ENCODE assay signal across 26 cellular contexts in the genomic region with DNA sequence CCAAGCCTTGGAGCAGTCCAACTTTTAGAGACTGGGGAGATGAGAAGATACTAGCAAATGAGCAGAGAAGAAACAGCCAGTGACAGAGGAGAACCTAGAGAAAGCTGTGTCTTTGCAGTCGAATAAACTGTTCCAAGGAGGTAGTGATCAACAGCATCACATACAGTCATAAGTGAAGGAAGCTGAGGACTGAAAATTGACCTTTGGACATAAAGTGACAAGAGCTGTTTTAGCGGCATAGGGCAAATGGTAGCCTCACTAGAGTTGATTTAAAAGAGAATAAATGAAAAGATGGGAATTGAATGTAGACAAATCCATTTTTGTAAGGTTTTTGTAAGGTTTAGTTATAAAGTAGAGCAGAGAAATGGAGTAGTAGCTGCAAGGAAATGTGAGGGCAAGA.
"Had no signal": no experiment of that assay in that cellular context is flagged by ENCODE, and none has a peak within 500 bp of the region (broad histone marks: within the 10 kb centered on the region; RNA-seq: fewer than 3 reads in every experiment).

No MANE protein-coding gene starts in this region.

- FAIRE-seq: endometrium, endothelial cell of umbilical vein had no signal

- DNase-seq: activated B cell treated with CpG ODN at 0.5 μM for 24 hours; activated CD4-positive, alpha-beta memory T cell treated with anti-CD3 and anti-CD28 coated beads for 36 hours; activated CD4-positive, alpha-beta T cell treated with anti-CD3 and anti-CD28 coated beads for 48 hours; activated CD8-positive, alpha-beta memory T cell treated with anti-CD3 and anti-CD28 coated beads, Interleukin-2, amount 10 ng/mL, durations not matched to agents 7 days and 5 days; activated CD8-positive, alpha-beta memory T cell treated with anti-CD3 and anti-CD28 coated beads, Interleukin-2, amount 50 U/mL, for 4 hours; activated CD8-positive, alpha-beta T cell treated with anti-CD3 and anti-CD28 coated beads, Interleukin-2, amount 10 ng/mL, durations not matched to agents 7 days and 5 days; activated effector memory CD4-positive, alpha-beta T cell treated with anti-CD3 and anti-CD28 coated beads, Interleukin-2, amount 50 U/mL, for 16 hours; activated naive CD4-positive, alpha-beta T cell; activated naive CD4-positive, alpha-beta T cell treated with anti-CD3 and anti-CD28 coated beads, Interleukin-2, amount 10 ng/mL, durations not matched to agents 7 days and 5 days; activated naive CD8-positive, alpha-beta T cell treated with anti-CD3 and anti-CD28 coated beads, Interleukin-2, amount 10 ng/mL, durations not matched to agents 7 days and 5 days; activated T-cell treated with anti-CD3 and anti-CD28 coated beads, Interleukin-2, amount 50 U/mL, for 1 hour; activated T-cell treated with anti-CD3 and anti-CD28 coated beads, Interleukin-2, amount 50 U/mL, for 48 hours; central memory CD4-positive, alpha-beta T cell; cerebellar nuclear complex; colonic mucosa; effector CD8-positive, alpha-beta T cell; esophagus squamous epithelium; foreskin melanocyte; T-cell; T1000; WERI-Rb-1 had no signal

- ATAC-seq: activated CD4-positive, CD25-positive, alpha-beta regulatory T cell treated with anti-CD3 and anti-CD28 coated beads, Interleukin-2, amount 50 U/mL, for 24 hours; activated CD8-positive, alpha-beta memory T cell treated with anti-CD3 and anti-CD28 coated beads, Interleukin-2, amount 10 ng/mL, durations not matched to agents 7 days and 5 days; activated CD8-positive, alpha-beta T cell treated with anti-CD3 and anti-CD28 coated beads, Interleukin-2, amount 10 ng/mL, durations not matched to agents 7 days and 5 days; activated naive CD4-positive, alpha-beta T cell treated with anti-CD3 and anti-CD28 coated beads, Interleukin-2, amount 50 U/mL, for 72 hours; gastroesophageal sphincter; T-cell had no signal
